8 cellular contexts compared by ENCODE assay signal in genomic region chr9:100351508-100351907, GRCh38. TPM values are rescaled to one million over a fixed set of nuclear protein-coding genes. Genes with fewer than 3 reads are reported as not detected.
DNase-seq lines count a peak whose midpoint lies in the region; ATAC-seq and TF ChIP-seq lines count a peak whose summit lies in the region.

No MANE protein-coding gene starts in this region.

- WGBS in adrenal gland, 4 donors = 31 to 41% (median 38%) methylated on average over 5 of the region's 5 CpGs

- no peaks in the 10 kb centered on the region for H3K27me3 Mint-ChIP-seq in CD4-positive, alpha-beta memory T cell

- peak overlapping the region; percentile 78 for H3K27ac ChIP-seq in CD4-positive, alpha-beta memory T cell (ENCODE audit: low read depth, low read length)
- no peak overlapping the region for H3K27ac ChIP-seq in adrenal gland

- no peak for ATAC-seq in GM18511 (IDR thresholded peaks at IDR 0.05; ENCODE audit: unreplicated experiment)

- peaks cover 39 to 62% (median 50%) of the 10 kb centered on the region in 4 donors for H3K4me1 Mint-ChIP-seq in CD4-positive, alpha-beta memory T cell

- no peaks in the 10 kb centered on the region for H3K9me3 ChIP-seq in CD4-positive, alpha-beta memory T cell (ENCODE audit: control insufficient read depth in 1 of 2, low read length in 2 of 2)
- H3K9me3 ChIP-seq in NT2/D1 (ENCODE audit: insufficient read depth, low read length) (peaks cover 12% of the 10 kb centered on the region; the same call in 1 of the 2 replicates), endocrine pancreas (ENCODE audit: control insufficient read depth, low read length) (no peaks in the 10 kb centered on the region), neuron (ENCODE audit: low read length) (peaks cover 15% of the 10 kb centered on the region), adrenal gland (replicated peaks in 1 of 3) (no peaks in the 10 kb centered on the region)

- POLR2A ChIA-PET in CD4-positive, alpha-beta memory T cell (lab: Charles Lee; ENCODE audit: partially characterized antibody) = interaction anchor here (0.8 to 2.9 kb wide), 6 partner anchors 27 to 532 kb away, joined by 3 to 19 read pairs (median 6); partner anchors contain the start of gene MSANTD3

- H3K36me3 Mint-ChIP-seq in CD4-positive, alpha-beta memory T cell = peaks cover 4 to 6% of the 10 kb centered on the region in 2 donors

- CTCF ChIA-PET in CD4-positive, alpha-beta memory T cell (lab: Charles Lee; ENCODE audit: partially characterized antibody) = interaction anchor here (1.0 to 6.4 kb wide), 4 partner anchors 28 to 244 kb away, joined by 3 to 46 read pairs (median 16); partner anchors contain the start of gene MSANTD3

- H2AFZ ChIP-seq in neuron (ENCODE audit: low read depth, low read length) = no peak overlapping the region

- no peaks in the 10 kb centered on the region for H3K27me3 ChIP-seq in CD4-positive, alpha-beta memory T cell (ENCODE audit: insufficient read depth, low read length)
- H3K27me3 ChIP-seq in NT2/D1 (ENCODE audit: insufficient read depth, insufficient read length) (no peaks in the 10 kb centered on the region), endocrine pancreas (ENCODE audit: control insufficient read depth, insufficient read depth, low read length) (no peaks in the 10 kb centered on the region), neuron (ENCODE audit: insufficient read depth, low read length) (no peaks in the 10 kb centered on the region), adrenal gland (no peaks in the 10 kb centered on the region)

- peaks cover 38% of the 10 kb centered on the region for H3K4me1 ChIP-seq in CD4-positive, alpha-beta memory T cell (ENCODE audit: insufficient read depth, low read length)
- no peaks in the 10 kb centered on the region for H3K4me1 ChIP-seq in NT2/D1 (ENCODE audit: insufficient read depth, insufficient read length)
- H3K4me1 ChIP-seq in endocrine pancreas (ENCODE audit: control insufficient read depth, insufficient read depth, low read length) = peaks cover 5% of the 10 kb centered on the region
- H3K4me1 ChIP-seq in neuron (ENCODE audit: insufficient read depth, low read length) = peaks cover 31% of the 10 kb centered on the region
- H3K4me1 ChIP-seq in adrenal gland (replicated peaks in 1 of 2) = peaks cover 8 to 15% of the 10 kb centered on the region in 2 donors

- DNase-seq in CD4-positive, alpha-beta memory T cell = no peak
- DNase-seq in NT2/D1 (ENCODE audit: low read depth, low spot score) (no peak), hypothalamus (lab: John Stamatoyannopoulos, UW) (no peak), adrenal gland (no peak), NCI-H748 (lab: John Stamatoyannopoulos, UW; ENCODE audit: unreplicated experiment) (no peak)

- no peaks in the 10 kb centered on the region for H3K9me3 Mint-ChIP-seq in CD4-positive, alpha-beta memory T cell

- H3K4me3 Mint-ChIP-seq in CD4-positive, alpha-beta memory T cell = peak overlapping the region; percentile 77 to 97 (median 96)

- H3K4me3 ChIP-seq in CD4-positive, alpha-beta memory T cell (ENCODE audit: low read length in 2 of 2) = peak overlapping the region; percentile 78 to 85
- H3K4me3 ChIP-seq in NT2/D1 (ENCODE audit: insufficient read length, low read depth) (peak overlapping the region; percentile 93), endocrine pancreas (ENCODE audit: control insufficient read depth, insufficient read depth, low read length) (peak overlapping the region; percentile 81), neuron (ENCODE audit: low read length) (peak overlapping the region; percentile 87), adrenal gland (peak overlapping the region in 1 of 4 donors; percentile 93)

- TF ChIP-seq CTCF in adrenal gland (IDR thresholded peaks at IDR 0.05) = no peak

- intact Hi-C loops in CD4-positive, alpha-beta memory T cell (cut with micrococcal nuclease) = loop anchor here (5.0 to 10.0 kb wide), 5 partner anchors 243 to 1181 kb away; partner anchors contain the start of genes ERP44, INVS, MRPL50 and NR4A3
- intact Hi-C loops in adrenal gland (cut with DNase I) = loop anchor here (5.0 to 10.0 kb wide), 2 partner anchors 73 to 76 kb away; partner anchors contain the start of gene MSANTD3 (in 2 of the 2)

- peak overlapping the region; percentile 96 for H3K9ac ChIP-seq in NT2/D1 (ENCODE audit: insufficient read length, low read depth)
- H3K9ac ChIP-seq in endocrine pancreas (ENCODE audit: control insufficient read depth, insufficient read depth, low read length) = no peak overlapping the region

- H3K36me3 ChIP-seq in CD4-positive, alpha-beta memory T cell (ENCODE audit: insufficient read depth, low read length) = no peaks in the 10 kb centered on the region
- peaks cover 28% of the 10 kb centered on the region for H3K36me3 ChIP-seq in NT2/D1 (ENCODE audit: insufficient read depth, insufficient read length, low read length)
- no peaks in the 10 kb centered on the region for H3K36me3 ChIP-seq in endocrine pancreas (ENCODE audit: control insufficient read depth, insufficient read depth, low read length)
- peaks cover 20% of the 10 kb centered on the region for H3K36me3 ChIP-seq in neuron (ENCODE audit: insufficient read depth, low read length)
- H3K36me3 ChIP-seq in adrenal gland (replicated peaks in 1 of 2) = no peaks in the 10 kb centered on the region

- H3K27ac Mint-ChIP-seq in CD4-positive, alpha-beta memory T cell = peak overlapping the region in 6 of 7 donors; percentile 34 to 93 (median 88)

- no peak for TF ChIP-seq POLR2A in adrenal gland (IDR thresholded peaks at IDR 0.05)

RNA-seq across cellular contexts. Expression of gene TEX10, which starts 1.2 kb away (rescaled TPM):
- 10 to 100 TPM; 22.4 to 22.8 TPM for total RNA-seq in CD4-positive, alpha-beta memory T cell
- polyA plus RNA-seq in CD4-positive, alpha-beta memory T cell = 10 to 100 TPM in 1 of 2 donors, 1 to 10 TPM in 1; 5.6 to 15.9 TPM
- 10 to 100 TPM in 5 of 8 donors, 1 to 10 TPM in 3; 5.9 to 17.1 (median 10.9) TPM for total RNA-seq in adrenal gland
- 10 to 100 TPM in 1 of 3 donors, 1 to 10 TPM in 2; 6.7 to 11.8 (median 9.6) TPM for polyA plus RNA-seq in adrenal gland
